Comparison of ENCODE assay signal across 32 cellular contexts in the genomic region with DNA sequence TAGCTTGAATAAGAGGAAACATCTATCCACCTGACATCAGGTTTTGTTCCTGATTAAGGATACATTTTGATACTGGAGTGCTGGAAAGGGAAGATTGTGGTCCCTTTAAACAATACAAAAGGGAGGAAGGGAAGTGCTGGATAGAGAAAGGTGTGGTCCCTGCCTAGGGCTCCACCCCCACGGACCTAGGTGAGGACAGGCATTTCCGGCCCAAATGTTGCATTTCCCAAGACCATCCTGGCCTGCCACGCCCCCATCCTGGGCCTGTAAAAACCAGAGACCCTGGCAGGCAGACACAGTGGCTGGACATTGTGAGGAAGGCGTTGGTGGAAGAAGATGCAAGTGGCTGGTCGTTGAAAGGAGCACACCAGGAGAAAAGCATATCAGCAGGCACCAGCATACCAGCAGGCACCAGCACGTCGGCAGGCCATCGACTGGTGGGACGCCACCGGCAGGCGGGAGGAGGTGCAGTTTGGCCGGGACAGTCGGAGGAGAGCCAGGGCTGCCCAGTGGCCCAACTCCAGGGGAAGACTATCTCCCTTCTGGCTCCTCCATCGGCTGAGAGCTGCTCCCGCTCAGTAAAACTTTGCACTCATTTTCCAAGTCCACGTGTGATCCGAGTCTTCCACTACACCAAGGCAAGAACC.
"Had no signal": no experiment of that assay in that cellular context is flagged by ENCODE, and none has a peak within 500 bp of the region (broad histone marks: within the 10 kb centered on the region; RNA-seq: fewer than 3 reads in every experiment).

No MANE protein-coding gene starts in this region.

- FAIRE-seq: astrocyte, kidney, TTC549 had no signal

- H3K27ac ChIP-seq: brain microvascular endothelial cell, parathyroid adenoma, right atrium auricular region, stomach, tibial artery, VCaP had no signal

- H3K9ac ChIP-seq: parathyroid adenoma had no signal

- H3K79me2 ChIP-seq: parathyroid adenoma had no signal

- H3K4me1 ChIP-seq: right atrium auricular region, stomach, tibial artery had no signal

- DNase-seq: activated CD4-positive, alpha-beta memory T cell treated with anti-CD3 and anti-CD28 coated beads, Interleukin-2, amount 10 ng/mL, durations not matched to agents 7 days and 5 days; activated CD4-positive, alpha-beta T cell treated with anti-CD3 and anti-CD28 coated beads, Interleukin-2, amount 10 ng/mL, durations not matched to agents 24 days and 14 days; activated CD4-positive, CD25-positive, alpha-beta regulatory T cell treated with anti-CD3 and anti-CD28 coated beads, Interleukin-2, amount 50 U/mL, for 72 hours; activated CD8-positive, alpha-beta memory T cell treated with anti-CD3 and anti-CD28 coated beads, Interleukin-2, amount 10 ng/mL, durations not matched to agents 7 days and 5 days; activated naive CD4-positive, alpha-beta T cell treated with anti-CD3 and anti-CD28 coated beads for 36 hours; activated naive CD8-positive, alpha-beta T cell treated with anti-CD3 and anti-CD28 coated beads, Interleukin-2, amount 10 ng/mL, durations not matched to agents 7 days and 5 days; activated T-cell treated with anti-CD3 and anti-CD28 coated beads, Interleukin-2, amount 50 U/mL, for 48 hours; brain microvascular endothelial cell; caudate nucleus; cortex of kidney; effector memory CD8-positive, alpha-beta T cell; erythroblast; hypothalamus; immature natural killer cell; kidney; left colon; naive thymus-derived CD8-positive, alpha-beta T cell; occipital lobe; stimulated activated CD4-positive, alpha-beta T cell treated with anti-CD3 and anti-CD28 coated beads, Interleukin-15, amount 100 ng/mL, for 24 hours; stimulated activated CD4-positive, alpha-beta T cell treated with anti-CD3 and anti-CD28 coated beads, Interleukin-2, amount 100 ng/mL, for 24 hours; stimulated activated naive B cell treated with anti-CD40 and anti-IgM and Interleukin-4, amounts not matched to agents 10 μg/mL and 1 μg/mL and 100 μg/mL, for 72 hours; stomach; T-helper 9 cell; tibial artery had no signal

- H2AFZ ChIP-seq: parathyroid adenoma had no signal

- ATAC-seq: activated CD8-positive, alpha-beta memory T cell treated with anti-CD3 and anti-CD28 coated beads, Interleukin-2, amount 10 ng/mL, durations not matched to agents 7 days and 5 days; effector memory CD8-positive, alpha-beta T cell; left colon; naive thymus-derived CD8-positive, alpha-beta T cell; stimulated activated naive B cell treated with anti-CD40 and anti-IgM and Interleukin-4, amounts not matched to agents 10 μg/mL and 1 μg/mL and 100 μg/mL, for 72 hours had no signal

- H3K36me3 ChIP-seq: brain microvascular endothelial cell, right atrium auricular region, stomach, tibial artery had no signal

- H3K9me3 Mint-ChIP-seq: neural crest cell had no signal

- H3K27me3 ChIP-seq: brain microvascular endothelial cell, right atrium auricular region, stomach, tibial artery had no signal

- H3K4me3 Mint-ChIP-seq: activated CD4-positive, alpha-beta memory T cell treated with anti-CD3 and anti-CD28 coated beads, Interleukin-2, amount 10 ng/mL, durations not matched to agents 7 days and 5 days; activated CD4-positive, alpha-beta T cell treated with anti-CD3 and anti-CD28 coated beads, Interleukin-2, amount 10 ng/mL, durations not matched to agents 24 days and 14 days; activated CD8-positive, alpha-beta memory T cell treated with anti-CD3 and anti-CD28 coated beads, Interleukin-2, amount 10 ng/mL, durations not matched to agents 7 days and 5 days; activated naive CD4-positive, alpha-beta T cell treated with anti-CD3 and anti-CD28 coated beads for 36 hours; activated naive CD8-positive, alpha-beta T cell treated with anti-CD3 and anti-CD28 coated beads, Interleukin-2, amount 10 ng/mL, durations not matched to agents 7 days and 5 days; effector memory CD8-positive, alpha-beta T cell; immature natural killer cell; memory B cell; naive thymus-derived CD8-positive, alpha-beta T cell; neural crest cell; stimulated activated naive B cell treated with anti-CD40 and anti-IgM and Interleukin-4, amounts not matched to agents 10 μg/mL and 1 μg/mL and 100 μg/mL, for 72 hours had no signal

- H3K9me3 ChIP-seq: right atrium auricular region, tibial artery had no signal

- H3K27ac Mint-ChIP-seq: activated CD4-positive, alpha-beta memory T cell treated with anti-CD3 and anti-CD28 coated beads, Interleukin-2, amount 10 ng/mL, durations not matched to agents 7 days and 5 days; activated CD4-positive, alpha-beta T cell treated with anti-CD3 and anti-CD28 coated beads, Interleukin-2, amount 10 ng/mL, durations not matched to agents 24 days and 14 days; activated CD8-positive, alpha-beta memory T cell treated with anti-CD3 and anti-CD28 coated beads, Interleukin-2, amount 10 ng/mL, durations not matched to agents 7 days and 5 days; activated naive CD4-positive, alpha-beta T cell treated with anti-CD3 and anti-CD28 coated beads for 36 hours; activated naive CD8-positive, alpha-beta T cell treated with anti-CD3 and anti-CD28 coated beads, Interleukin-2, amount 10 ng/mL, durations not matched to agents 7 days and 5 days; activated T-helper 2 cell treated with anti-CD3 and anti-CD28 coated beads, Interferon-gamma antibody, Interleukin-2, Interleukin-4, amounts not matched to agents 10 μg/mL and 5 μg/mL and 100 μg/mL, durations not matched to agents 14 hours and 24 hours and 36 hours; memory B cell; stimulated activated naive B cell treated with anti-CD40 and anti-IgM and Interleukin-4, amounts not matched to agents 10 μg/mL and 1 μg/mL and 100 μg/mL, for 72 hours had no signal

- H3K4me1 Mint-ChIP-seq: activated CD4-positive, alpha-beta memory T cell treated with anti-CD3 and anti-CD28 coated beads, Interleukin-2, amount 10 ng/mL, durations not matched to agents 7 days and 5 days; activated CD4-positive, alpha-beta T cell treated with anti-CD3 and anti-CD28 coated beads, Interleukin-2, amount 10 ng/mL, durations not matched to agents 24 days and 14 days; activated CD8-positive, alpha-beta memory T cell treated with anti-CD3 and anti-CD28 coated beads, Interleukin-2, amount 10 ng/mL, durations not matched to agents 7 days and 5 days; activated naive CD8-positive, alpha-beta T cell treated with anti-CD3 and anti-CD28 coated beads, Interleukin-2, amount 10 ng/mL, durations not matched to agents 7 days and 5 days; immature natural killer cell; neural crest cell had no signal

- H3K27me3 Mint-ChIP-seq: activated CD4-positive, alpha-beta memory T cell treated with anti-CD3 and anti-CD28 coated beads, Interleukin-2, amount 10 ng/mL, durations not matched to agents 7 days and 5 days; activated CD4-positive, alpha-beta T cell treated with anti-CD3 and anti-CD28 coated beads, Interleukin-2, amount 10 ng/mL, durations not matched to agents 24 days and 14 days; activated CD8-positive, alpha-beta memory T cell treated with anti-CD3 and anti-CD28 coated beads, Interleukin-2, amount 10 ng/mL, durations not matched to agents 7 days and 5 days; activated naive CD8-positive, alpha-beta T cell treated with anti-CD3 and anti-CD28 coated beads, Interleukin-2, amount 10 ng/mL, durations not matched to agents 7 days and 5 days; effector memory CD8-positive, alpha-beta T cell; memory B cell; naive thymus-derived CD8-positive, alpha-beta T cell; stimulated activated naive B cell treated with anti-CD40 and anti-IgM and Interleukin-4, amounts not matched to agents 10 μg/mL and 1 μg/mL and 100 μg/mL, for 72 hours had no signal

- H3K4me3 ChIP-seq: right atrium auricular region, stomach, tibial artery had no signal
